Comparison of ENCODE assay signal across 8 cellular contexts in the genomic region with DNA sequence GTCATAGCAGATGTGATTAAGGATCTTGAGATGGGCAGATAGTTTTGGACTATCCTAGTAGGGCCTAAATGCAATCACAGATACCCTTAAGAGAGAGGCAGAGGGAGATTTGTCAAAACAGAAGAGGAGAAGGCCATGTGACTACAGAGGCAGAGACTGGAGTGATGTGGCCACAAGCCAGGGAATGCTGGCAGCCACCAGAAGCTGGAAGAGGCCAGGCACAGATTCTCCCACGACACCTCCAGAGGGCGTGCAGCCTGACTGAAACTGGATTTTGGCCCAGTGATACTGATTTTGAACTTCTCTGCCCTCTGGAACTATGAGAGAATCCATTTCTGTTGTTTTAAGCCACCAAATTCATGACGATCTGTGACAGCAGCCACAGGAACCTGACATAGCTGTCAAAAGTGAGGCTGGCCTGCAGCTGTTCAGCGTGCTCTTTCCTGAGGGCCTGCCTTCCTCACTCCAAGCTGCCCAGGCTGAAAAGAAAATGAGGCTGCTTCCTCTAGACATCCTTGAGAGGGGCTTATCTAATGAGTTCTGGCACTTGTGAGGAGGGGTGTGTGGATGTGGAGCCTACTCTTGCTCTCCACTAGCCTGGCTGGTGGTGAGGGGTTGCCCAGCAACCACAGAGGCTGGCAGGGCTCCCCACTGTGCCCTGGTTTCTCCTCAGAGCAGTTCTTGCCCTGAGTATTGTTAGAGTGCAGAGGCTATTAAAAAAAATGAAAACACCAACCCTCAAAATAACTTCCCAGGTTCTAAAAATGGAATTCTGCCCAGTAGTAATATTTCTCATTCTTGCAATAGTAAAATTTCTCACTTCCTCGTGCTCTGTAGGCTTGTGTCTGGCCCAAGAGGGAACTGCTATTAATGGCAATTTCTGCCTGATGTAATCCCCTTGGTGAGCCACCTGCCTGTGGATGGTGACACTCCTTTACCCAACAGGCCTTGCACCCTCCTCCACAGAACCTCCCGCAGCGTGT. TPM values are rescaled to one million over a fixed set of nuclear protein-coding genes. Genes with fewer than 3 reads are reported as not detected.
DNase-seq lines count a peak whose midpoint lies in the region; ATAC-seq and TF ChIP-seq lines count a peak whose summit lies in the region.
"Had no signal": no experiment of that assay in that cellular context is flagged by ENCODE, and none has a peak within 500 bp of the region (broad histone marks: within the 10 kb centered on the region; RNA-seq: fewer than 3 reads in every experiment).

No MANE protein-coding gene starts in this region.

- H3K36me3 Mint-ChIP-seq in type B pancreatic cell, result no peaks in the 10 kb centered on the region
- H3K36me3 Mint-ChIP-seq in activated T-cell treated with anti-CD3 and anti-CD28 coated beads, Interleukin-2, amount 50 U/mL, for 4 hours (ENCODE audit: insufficient read depth), result no peaks in the 10 kb centered on the region

- TF ChIP-seq CTCF in dorsolateral prefrontal cortex (IDR thresholded peaks at IDR 0.05 in 54 of 56, conservative IDR thresholded peaks at IDR 0.05 in 2 of 56; ENCODE audit: low read depth in 1 of 56, partially characterized antibody in 56 of 56) (peak in 1 of 56 donors; percentile 4), type B pancreatic cell (conservative IDR thresholded peaks at IDR 0.05) (no peak)

- no peaks in the 10 kb centered on the region for H3K4me1 Mint-ChIP-seq in type B pancreatic cell (ENCODE audit: unreplicated experiment)
- H3K4me1 Mint-ChIP-seq in activated T-cell treated with anti-CD3 and anti-CD28 coated beads, Interleukin-2, amount 50 U/mL, for 4 hours (ENCODE audit: low read depth), result peaks cover 8% of the 10 kb centered on the region

- H3K27me3 ChIP-seq in dorsolateral prefrontal cortex, result no peaks in the 10 kb centered on the region

- H3K27ac ChIP-seq in dorsolateral prefrontal cortex, result peak overlapping the region in 43 of 59 donors; percentile 1 to 98 (median 78)

- H3K4me3 Mint-ChIP-seq in type B pancreatic cell, result no peak overlapping the region
- H3K4me3 Mint-ChIP-seq in activated T-cell treated with anti-CD3 and anti-CD28 coated beads, Interleukin-2, amount 50 U/mL, for 4 hours, result no peak overlapping the region

- H3K27ac Mint-ChIP-seq in type B pancreatic cell, result no peak overlapping the region

- peak; percentile 94 for ATAC-seq in GM18870 (IDR thresholded peaks at IDR 0.05; ENCODE audit: unreplicated experiment)
- peak; percentile 89 for ATAC-seq in HG02623 (IDR thresholded peaks at IDR 0.05; ENCODE audit: unreplicated experiment)
- no peak for ATAC-seq in activated T-cell treated with anti-CD3 and anti-CD28 coated beads, Interleukin-2, amount 50 U/mL, for 4 hours

- intact Hi-C loops in dorsolateral prefrontal cortex (cut with DNase I), result loop anchor here in 1 of 2 donors (5.0 kb wide), 1 partner anchor 36 kb away; no protein-coding TSS in a partner anchor

- H3K4me3 ChIP-seq in dorsolateral prefrontal cortex, result no peak overlapping the region

- peaks cover 5% of the 10 kb centered on the region for H3K9me3 Mint-ChIP-seq in type B pancreatic cell
- no peaks in the 10 kb centered on the region for H3K9me3 Mint-ChIP-seq in activated T-cell treated with anti-CD3 and anti-CD28 coated beads, Interleukin-2, amount 50 U/mL, for 4 hours

- DNase-seq in NCI-H1417 (lab: John Stamatoyannopoulos, UW), result peak; percentile 73 to 94 (median 86)
- DNase-seq in dorsolateral prefrontal cortex, result no peak
- no peak for DNase-seq in type B pancreatic cell (ENCODE audit: extremely low spot score, unreplicated experiment)
- DNase-seq in dermis blood vessel endothelial cell, result no peak
- no peak for DNase-seq in activated T-cell treated with anti-CD3 and anti-CD28 coated beads, Interleukin-2, amount 50 U/mL, for 4 hours

- H3K27me3 Mint-ChIP-seq in type B pancreatic cell, result no peaks in the 10 kb centered on the region
- no peaks in the 10 kb centered on the region for H3K27me3 Mint-ChIP-seq in activated T-cell treated with anti-CD3 and anti-CD28 coated beads, Interleukin-2, amount 50 U/mL, for 4 hours (ENCODE audit: low read depth)

RNA-seq across cellular contexts. Expression of gene EPS8L3, which starts 52.4 kb away (rescaled TPM):
- total RNA-seq in dorsolateral prefrontal cortex (1 to 10 TPM in 1 of 120 experiments, under 1 TPM in 1, not detected in 118; 0.81 to 1.3 TPM), type B pancreatic cell (ENCODE audit: low replicate concordance) (9.9 and 19.1 TPM in 2 replicates), dermis blood vessel endothelial cell (not detected in 2 replicates)
- total RNA-seq in activated T-cell treated with anti-CD3 and anti-CD28 coated beads, Interleukin-2, amount 50 U/mL, for 4 hours, result not detected
- total RNA-seq: fibroblast of lung had no signal

Comparison
In these comparisons a context has a peak if more than half of its experiments do, and no peak if none do; other contexts are left out.
1. ATAC-seq: peak in GM18870 (single experiment) and HG02623 (single experiment); none in activated T-cell treated with anti-CD3 and anti-CD28 coated beads, Interleukin-2, amount 50 U/mL, for 4 hours (0 of 2).
2. DNase-seq: peak in NCI-H1417 (3 of 3); none in dorsolateral prefrontal cortex (0 of 10), type B pancreatic cell (single experiment), dermis blood vessel endothelial cell (single experiment) and activated T-cell treated with anti-CD3 and anti-CD28 coated beads, Interleukin-2, amount 50 U/mL, for 4 hours (single experiment).